In the genomic region with DNA sequence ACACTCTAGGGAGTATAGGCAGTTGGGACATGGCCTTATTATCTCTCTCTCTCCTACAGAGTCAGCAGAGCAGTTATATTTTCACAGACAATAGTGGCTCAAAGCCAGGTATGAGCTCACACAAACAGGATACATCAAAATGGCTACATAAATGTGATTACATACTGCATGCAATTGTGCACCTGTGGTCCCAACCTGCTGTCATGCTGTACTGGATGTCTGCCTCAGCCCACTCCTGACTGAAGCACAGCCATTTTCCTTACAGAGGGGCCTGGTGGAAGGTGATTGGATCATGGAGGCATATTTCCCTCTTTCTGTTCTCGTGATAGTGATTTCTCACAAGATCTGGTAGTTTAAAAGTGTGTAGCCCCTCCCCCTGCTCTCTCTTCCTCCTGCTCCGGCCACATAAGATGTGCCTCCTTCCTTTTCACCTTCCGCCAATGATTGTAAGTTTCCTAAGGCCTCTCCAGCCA, we compare ENCODE assay signal across 8 cellular contexts. TPM values are rescaled to one million over a fixed set of nuclear protein-coding genes. Genes with fewer than 3 reads are reported as not detected.
A peak's percentile ranks its signal among the peaks of the same experiment; 100 is the strongest.
DNase-seq lines count a peak whose midpoint lies in the region; ATAC-seq and TF ChIP-seq lines count a peak whose summit lies in the region.

No MANE protein-coding gene starts in this region.

- H3K27me3 Mint-ChIP-seq in activated T-helper 17 cell treated with anti-CD3 and anti-CD28 coated beads, Interleukin-2, amount 50 U/mL, for 72 hours, result no peaks in the 10 kb centered on the region

- peak; percentile 43 for ATAC-seq in activated T-helper 17 cell treated with anti-CD3 and anti-CD28 coated beads, Interleukin-2, amount 50 U/mL, for 72 hours (replicated peaks)
- ATAC-seq in HG03095 (IDR thresholded peaks at IDR 0.05; ENCODE audit: unreplicated experiment), result no peak

- H3K9me3 Mint-ChIP-seq in activated T-helper 17 cell treated with anti-CD3 and anti-CD28 coated beads, Interleukin-2, amount 50 U/mL, for 72 hours, result no peaks in the 10 kb centered on the region

- no peak for TF ChIP-seq CTCF in HFF-Myc (IDR thresholded peaks at IDR 0.05; ENCODE audit: low read depth, low read length, missing control alignments)

- H3K4me3 Mint-ChIP-seq in activated T-helper 17 cell treated with anti-CD3 and anti-CD28 coated beads, Interleukin-2, amount 50 U/mL, for 72 hours, result peak overlapping the region; percentile 6

- H3K4me3 ChIP-seq in HFF-Myc (replicated peaks; ENCODE audit: low read depth, low read length), result no peak overlapping the region

- peaks cover 20% of the 10 kb centered on the region for H3K4me1 Mint-ChIP-seq in activated T-helper 17 cell treated with anti-CD3 and anti-CD28 coated beads, Interleukin-2, amount 50 U/mL, for 72 hours

- peaks cover 5% of the 10 kb centered on the region for H3K36me3 Mint-ChIP-seq in activated T-helper 17 cell treated with anti-CD3 and anti-CD28 coated beads, Interleukin-2, amount 50 U/mL, for 72 hours (ENCODE audit: low read depth)

- DNase-seq in DMS 273 (lab: John Stamatoyannopoulos, UW; ENCODE audit: unreplicated experiment), result peak; percentile 31
- no peak for DNase-seq in DMS 273 treated with DMSO at 0.1 percent for 48 hours (lab: John Stamatoyannopoulos, UW)
- DNase-seq in HFF-Myc (ENCODE audit: extremely low read depth, low read depth), result peak; percentile 15
- DNase-seq in kidney glomerular epithelial cell (lab: John Stamatoyannopoulos, UW), result peak; percentile 23
- no peak for DNase-seq in GM03348 (ENCODE audit: low spot score)
- no peak for DNase-seq in cortex of kidney (lab: John Stamatoyannopoulos, UW)

- peak overlapping the region; percentile 21 for H3K27ac Mint-ChIP-seq in activated T-helper 17 cell treated with anti-CD3 and anti-CD28 coated beads, Interleukin-2, amount 50 U/mL, for 72 hours

RNA-seq across cellular contexts. Expression of a gene that starts 37.0 kb away (rescaled TPM):
- 100 to 1,000 TPM in 1 of 2 donors, 10 to 100 TPM in 1; 64.6 to 140 TPM for total RNA-seq in activated T-helper 17 cell treated with anti-CD3 and anti-CD28 coated beads, Interleukin-2, amount 50 U/mL, for 72 hours

Comparison
In these comparisons a context has a peak if more than half of its experiments do, and no peak if none do; other contexts are left out.
1. DNase-seq: peak in DMS 273 (single experiment), HFF-Myc (single experiment) and kidney glomerular epithelial cell (single experiment); none in DMS 273 treated with DMSO at 0.1 percent for 48 hours (single experiment), GM03348 (single experiment) and cortex of kidney (single experiment).